8 cellular contexts compared by ENCODE assay signal in genomic region chr20:32537657-32538525, GRCh38. TPM values are rescaled to one million over a fixed set of nuclear protein-coding genes. Genes with fewer than 3 reads are reported as not detected.
DNase-seq lines count a peak whose midpoint lies in the region; ATAC-seq, FAIRE-seq and TF ChIP-seq lines count a peak whose summit lies in the region.

No MANE protein-coding gene starts in this region.

- no peak for FAIRE-seq in D721Med (lab: Jason Lieb, UNC)

- H3K27ac ChIP-seq in mesenchymal stem cell (ENCODE audit: low read length, poor library complexity, severe bottlenecking): no peak overlapping the region

- peaks cover 20% of the 10 kb centered on the region for H3K4me1 ChIP-seq in mesenchymal stem cell (ENCODE audit: control insufficient read depth, insufficient read depth, low read depth, low read length)

- H3K23ac ChIP-seq in mesenchymal stem cell (ENCODE audit: low read length in 2 of 2): no peak overlapping the region

- H2BK5ac ChIP-seq in mesenchymal stem cell (ENCODE audit: low read depth, low read length, poor library complexity, severe bottlenecking): no peak overlapping the region

- no peak overlapping the region for H3K14ac ChIP-seq in mesenchymal stem cell (ENCODE audit: low read length in 2 of 2)

- no peak overlapping the region for H3K4me3 ChIP-seq in H7 (ENCODE audit: insufficient read depth, low read depth, low read length)
- no peak overlapping the region for H3K4me3 ChIP-seq in mesenchymal stem cell (ENCODE audit: insufficient read depth in 1 of 2, low read depth in 1 of 2, low read length in 2 of 2)

- H4K91ac ChIP-seq in mesenchymal stem cell (ENCODE audit: low read length): no peak overlapping the region

- H3K27me3 Mint-ChIP-seq in T-cell: no peaks in the 10 kb centered on the region

- no peaks in the 10 kb centered on the region for H3K9me3 ChIP-seq in mesenchymal stem cell (ENCODE audit: control insufficient read depth, low read length)

- TF ChIP-seq POLR2A in erythroblast (IDR thresholded peaks at IDR 0.05; ENCODE audit: low read length): no peak

- H2BK12ac ChIP-seq in mesenchymal stem cell (ENCODE audit: low read length in 2 of 2): no peak overlapping the region

- POLR2A ChIA-PET in T-cell (lab: Charles Lee): interaction anchor here (0.5 to 0.7 kb wide), 5 partner anchors 10 to 250 kb away, joined by 3 to 6 read pairs (median 5); no protein-coding TSS in a partner anchor

- peaks cover 4% of the 10 kb centered on the region for H3K36me3 Mint-ChIP-seq in T-cell

- H4K8ac ChIP-seq in mesenchymal stem cell (ENCODE audit: low read length): no peak overlapping the region

- no peak overlapping the region for H2AFZ ChIP-seq in mesenchymal stem cell (ENCODE audit: low read depth, low read length)

- no peak overlapping the region for H3K18ac ChIP-seq in mesenchymal stem cell (ENCODE audit: low read depth in 1 of 2, low read length in 2 of 2)

- DNase-seq in H7 (peak; percentile 90), T-cell (no peak), erythroblast (lab: John Stamatoyannopoulos, UW) (peak; percentile 66), retina (peak; percentile 38), D721Med (ENCODE audit: insufficient read length, low spot score) (no peak), NCI-H748 (lab: John Stamatoyannopoulos, UW; ENCODE audit: unreplicated experiment) (no peak), mesenchymal stem cell (no peak)

- H3K9ac ChIP-seq in mesenchymal stem cell (ENCODE audit: low read length): no peak overlapping the region

- no peak overlapping the region for H3K4ac ChIP-seq in mesenchymal stem cell (ENCODE audit: low read depth in 1 of 2, low read length in 2 of 2)

- H3K4me1 Mint-ChIP-seq in T-cell: peaks cover 87 to 88% (median 87%) of the 10 kb centered on the region in 3 donors

- H3K9me3 Mint-ChIP-seq in T-cell: no peaks in the 10 kb centered on the region

- no peak overlapping the region for H2BK15ac ChIP-seq in mesenchymal stem cell (ENCODE audit: low read depth, poor library complexity, severe bottlenecking)

- no peak overlapping the region for H2BK120ac ChIP-seq in mesenchymal stem cell (ENCODE audit: low read depth, low read length)

- 73% methylated on average over 12 of the region's 18 CpGs for WGBS in mesenchymal stem cell

- H2AK5ac ChIP-seq in mesenchymal stem cell (ENCODE audit: low read length, severe bottlenecking): no peak overlapping the region

- peak overlapping the region; percentile 81 to 96 (median 92) for H3K4me3 Mint-ChIP-seq in T-cell

- H3K79me1 ChIP-seq in mesenchymal stem cell (replicated peaks; ENCODE audit: low read length, poor library complexity, severe bottlenecking): no peaks in the 10 kb centered on the region

- TF ChIP-seq CTCF in D721Med (IDR thresholded peaks at IDR 0.05; ENCODE audit: insufficient read depth, missing control alignments): no peak

- H3K36me3 ChIP-seq in H7 (replicated peaks; ENCODE audit: control insufficient read depth, insufficient read depth, low read length): no peaks in the 10 kb centered on the region
- no peaks in the 10 kb centered on the region for H3K36me3 ChIP-seq in mesenchymal stem cell (ENCODE audit: control insufficient read depth in 1 of 2, insufficient read depth in 2 of 2, low read depth in 1 of 2, low read length in 2 of 2)

- H3K27ac Mint-ChIP-seq in T-cell: peak overlapping the region; percentile 99 to 100

- ATAC-seq in T-cell (replicated peaks in 1 of 4) (no peak), HG02763 (IDR thresholded peaks at IDR 0.05; ENCODE audit: unreplicated experiment) (no peak)

- no peak overlapping the region for H3K4me2 ChIP-seq in mesenchymal stem cell (ENCODE audit: low read length, poor library complexity, severe bottlenecking)

- H3K27me3 ChIP-seq in H7 (ENCODE audit: control insufficient read depth, insufficient read depth, low read length) (peaks cover 14% of the 10 kb centered on the region), mesenchymal stem cell (ENCODE audit: control insufficient read depth in 1 of 2, insufficient read depth in 1 of 2, low read length in 2 of 2) (peaks cover 28 to 49% of the 10 kb centered on the region in 2 experiments)

- CTCF ChIA-PET in T-cell (lab: Charles Lee): interaction anchor here (0.6 to 2.9 kb wide), 3 partner anchors 15 to 1182 kb away, joined by 3 to 31 read pairs (median 5); partner anchors contain the start of gene PXMP4 (in 1 of the 2)

RNA-seq across cellular contexts. Expression of gene NOL4L, which starts 47.2 kb away (rescaled TPM):
- total RNA-seq in H7 (2014; rRNA removed; shearing (Covaris generic)): 26.6 and 28.1 TPM in 2 replicates
- 10 to 100 TPM; 63.5 to 88.8 (median 74.4) TPM for total RNA-seq in T-cell
- 34.4 TPM for polyA plus RNA-seq in mesenchymal stem cell (2013, experiment 1 of 2)
- polyA plus RNA-seq in mesenchymal stem cell (2013, experiment 2 of 2): 33.5 TPM

Comparison
In these comparisons a context has a peak if more than half of its experiments do, and no peak if none do; other contexts are left out.
1. DNase-seq: peak in H7 (single experiment), erythroblast (2 of 2) and retina (single experiment); none in T-cell (0 of 34), D721Med (single experiment), NCI-H748 (single experiment) and mesenchymal stem cell (single experiment).